ENCODE assay signal across 8 cellular contexts in the genomic region with DNA sequence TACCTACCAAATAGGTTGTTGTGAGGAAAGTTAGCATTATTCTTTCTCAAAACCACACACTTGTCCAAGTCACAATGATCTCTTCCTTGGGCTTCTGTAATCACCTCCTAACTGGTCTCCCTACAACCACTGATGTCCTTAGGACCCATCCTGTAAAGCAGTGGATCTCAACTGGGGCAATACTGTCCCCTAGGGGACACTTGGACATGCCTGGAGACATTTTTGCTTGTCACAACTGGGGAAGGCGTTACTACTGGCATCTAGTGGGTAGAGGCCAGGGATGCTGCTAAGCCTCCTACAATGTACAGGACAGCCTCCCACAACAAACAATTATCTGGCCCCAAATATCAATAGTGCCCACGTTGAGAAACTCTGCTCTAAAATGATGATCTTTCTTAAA.
DNase-seq lines count a peak whose midpoint lies in the region; ATAC-seq and TF ChIP-seq lines count a peak whose summit lies in the region.

No MANE protein-coding gene starts in this region.

- DNase-seq in NCI-H82 (lab: John Stamatoyannopoulos, UW): peak; percentile 51
- DNase-seq in NCI-H82 treated with DMSO at 0.1 percent for 48 hours (lab: John Stamatoyannopoulos, UW; ENCODE audit: unreplicated experiment): no peak
- DNase-seq in HCEC 1CT: peak; percentile 38
- DNase-seq in RPMI7951 (ENCODE audit: low read depth): peak; percentile 69
- DNase-seq in erythroblast (lab: John Stamatoyannopoulos, UW): peak; percentile 32 to 39
- DNase-seq in natural killer cell: no peak
- no peak for DNase-seq in NCI-H446 treated with DMSO at 0.1 percent for 48 hours (lab: John Stamatoyannopoulos, UW)

- H3K27me3 Mint-ChIP-seq in natural killer cell (ENCODE audit: low read depth in 2 of 2): peaks cover 0 to 38% of the 10 kb centered on the region in 2 donors

- no peak for TF ChIP-seq POLR2A in erythroblast (IDR thresholded peaks at IDR 0.05; ENCODE audit: low read length)

- ATAC-seq in natural killer cell: peak in 2 of 3 donors; percentile 34 to 66
- no peak for ATAC-seq in HG03442 (IDR thresholded peaks at IDR 0.05; ENCODE audit: unreplicated experiment)

- H3K4me1 Mint-ChIP-seq in natural killer cell: no peaks in the 10 kb centered on the region

- H3K36me3 Mint-ChIP-seq in natural killer cell: no peaks in the 10 kb centered on the region

- no peak overlapping the region for H3K4me3 Mint-ChIP-seq in natural killer cell

- no peak for TF ChIP-seq CTCF in natural killer cell (IDR thresholded peaks at IDR 0.05)

- H3K27ac Mint-ChIP-seq in natural killer cell: no peak overlapping the region

- intact Hi-C loops in natural killer cell (cut with micrococcal nuclease): no loop called here

- H3K9me3 Mint-ChIP-seq in natural killer cell: no peaks in the 10 kb centered on the region

Comparison
In these comparisons a context has a peak if more than half of its experiments do, and no peak if none do; other contexts are left out.
1. DNase-seq: peak in NCI-H82 (single experiment), HCEC 1CT (single experiment), RPMI7951 (single experiment) and erythroblast (2 of 2); none in NCI-H82 treated with DMSO at 0.1 percent for 48 hours (single experiment), natural killer cell (single experiment) and NCI-H446 treated with DMSO at 0.1 percent for 48 hours (single experiment).